19 cellular contexts compared by ENCODE assay signal in the genomic region with DNA sequence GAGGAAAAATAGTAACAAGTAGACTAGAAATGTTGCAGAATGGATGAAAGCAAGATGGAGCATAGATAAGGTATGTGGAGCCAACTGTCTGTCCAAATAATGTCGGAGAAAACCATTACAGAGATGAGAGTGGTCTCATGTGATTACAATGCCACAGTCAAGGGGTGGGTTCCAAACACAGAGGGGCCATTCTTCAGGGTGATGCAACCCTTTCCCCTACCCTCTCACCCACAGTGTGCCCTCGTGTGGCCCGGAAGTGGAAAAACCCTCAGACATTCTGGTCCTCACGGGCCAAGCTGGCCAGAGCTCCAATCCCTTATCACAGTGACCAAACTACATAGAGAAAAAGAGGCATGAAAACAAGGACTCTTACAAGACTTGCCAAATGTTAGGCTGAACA.
DNase-seq lines count a peak whose midpoint lies in the region; ATAC-seq and TF ChIP-seq lines count a peak whose summit lies in the region.
"Had no signal": no experiment of that assay in that cellular context is flagged by ENCODE, and none has a peak within 500 bp of the region (broad histone marks: within the 10 kb centered on the region; RNA-seq: fewer than 3 reads in every experiment).

No MANE protein-coding gene starts in this region.

- H3K36me3 ChIP-seq in WERI-Rb-1 = no peaks in the 10 kb centered on the region
- H3K36me3 ChIP-seq: Peyer's patch had no signal

- DNase-seq in HuH-7 (ENCODE audit: low spot score) = peak; percentile 24
- no peak for DNase-seq in WERI-Rb-1
- DNase-seq in iPS-NIHi7 (ENCODE audit: extremely low spot score) = peak; percentile 24
- no peak for DNase-seq in anterior cingulate cortex (lab: John Stamatoyannopoulos, UW)
- no peak for DNase-seq in LoVo (ENCODE audit: low spot score)
- DNase-seq: ACHN, DMS79 treated with DMSO at 0.1 percent for 48 hours, HCEC 1CT, KG1, NCI-H1417 treated with DMSO at 0.1 percent for 48 hours, NCI-H187 treated with DMSO at 0.1 percent for 48 hours, NCI-H226, NCI-H524, Peyer's patch, T-cell had no signal

- no peaks in the 10 kb centered on the region for H3K9me3 ChIP-seq in WERI-Rb-1 (ENCODE audit: severe bottlenecking)
- H3K9me3 ChIP-seq: Peyer's patch had no signal

- H3K4me3 ChIP-seq in WERI-Rb-1 (ENCODE audit: low read depth, low read length) = no peak overlapping the region
- H3K4me3 ChIP-seq: Peyer's patch, SK-N-MC had no signal

- no peaks in the 10 kb centered on the region for H3K27me3 ChIP-seq in WERI-Rb-1 (ENCODE audit: insufficient read depth, low read depth, severe bottlenecking)
- H3K27me3 ChIP-seq: Peyer's patch had no signal

- ATAC-seq in HG02840 (IDR thresholded peaks at IDR 0.05; ENCODE audit: low FRiP score, unreplicated experiment) = no peak
- no peak for ATAC-seq in GM19467 (IDR thresholded peaks at IDR 0.05; ENCODE audit: unreplicated experiment)
- ATAC-seq: T-cell had no signal

- TF ChIP-seq CTCF in C4-2B (conservative IDR thresholded peaks at IDR 0.05) (peak; percentile 33), WERI-Rb-1 (IDR thresholded peaks at IDR 0.05; ENCODE audit: low read depth, low read length) (0 out of 2 replicates have a peak, but pooled peaks have one; percentile 25)

- H3K27ac ChIP-seq in C4-2B (no peak overlapping the region), WERI-Rb-1 (no peak overlapping the region)
- H3K27ac ChIP-seq: Peyer's patch, SK-N-MC had no signal

Comparison
In these comparisons a context has a peak if more than half of its experiments do, and no peak if none do; other contexts are left out.
1. DNase-seq: peak in HuH-7 (single experiment) and iPS-NIHi7 (single experiment); none in WERI-Rb-1 (single experiment), anterior cingulate cortex (0 of 58) and LoVo (single experiment).